In genomic region chr18:47151457-47151856, GRCh38 we compare ENCODE assay signal across 10 cellular contexts. TPM values are rescaled to one million over a fixed set of nuclear protein-coding genes. Genes with fewer than 3 reads are reported as not detected.
DNase-seq lines count a peak whose midpoint lies in the region; ATAC-seq and TF ChIP-seq lines count a peak whose summit lies in the region.
"Had no signal": no experiment of that assay in that cellular context is flagged by ENCODE, and none has a peak within 500 bp of the region (broad histone marks: within the 10 kb centered on the region; RNA-seq: fewer than 3 reads in every experiment).

No MANE protein-coding gene starts in this region.

- TF ChIP-seq EP300 in upper lobe of left lung (IDR thresholded peaks at IDR 0.05): no peak

- no peak for TF ChIP-seq POLR2A in upper lobe of left lung (IDR thresholded peaks at IDR 0.05)

- H3K4me3 ChIP-seq in left ventricle myocardium inferior: peak overlapping the region; percentile 81
- H3K4me3 ChIP-seq in iPS-18a (ENCODE audit: low read length): peak overlapping the region; percentile 96
- H3K4me3 ChIP-seq in upper lobe of left lung: peak overlapping the region in 2 of 4 donors; percentile 82 to 86

- peaks cover 20% of the 10 kb centered on the region for H3K36me3 ChIP-seq in left ventricle myocardium inferior
- H3K36me3 ChIP-seq in iPS-18a (ENCODE audit: control insufficient read depth, low read depth, low read length): peaks cover 22% of the 10 kb centered on the region
- peaks cover 0 to 17% (median 2%) of the 10 kb centered on the region in 4 donors for H3K36me3 ChIP-seq in upper lobe of left lung

- no peaks in the 10 kb centered on the region for H3K9me3 ChIP-seq in left ventricle myocardium inferior (replicated peaks)
- H3K9me3 ChIP-seq in iPS-18a (ENCODE audit: control insufficient read depth, low read depth, low read length): no peaks in the 10 kb centered on the region
- no peaks in the 10 kb centered on the region for H3K9me3 ChIP-seq in upper lobe of left lung
- H3K9me3 ChIP-seq: testis had no signal

- intact Hi-C loops in left ventricle myocardium inferior (cut with micrococcal nuclease): no loop called here
- intact Hi-C loops in Right ventricle myocardium superior (cut with DNase I): no loop called here

- no peak overlapping the region for H3K9ac ChIP-seq in iPS-18a (ENCODE audit: low read length)

- H3K4me1 ChIP-seq in left ventricle myocardium inferior: peaks cover 55% of the 10 kb centered on the region
- peaks cover 13% of the 10 kb centered on the region for H3K4me1 ChIP-seq in iPS-18a (ENCODE audit: control insufficient read depth, low read depth, low read length)
- H3K4me1 ChIP-seq in upper lobe of left lung: peaks cover 19 to 30% (median 21%) of the 10 kb centered on the region in 4 donors

- ATAC-seq in Right ventricle myocardium superior (ENCODE audit: poor library complexity) (no peak), upper lobe of left lung (ENCODE audit: low FRiP score in 2 of 2) (no peak), GM18517 (IDR thresholded peaks at IDR 0.05; ENCODE audit: unreplicated experiment) (no peak)

- H3K27ac ChIP-seq in left ventricle myocardium inferior (replicated peaks) (peak overlapping the region; percentile 98), VCaP (peak overlapping the region; percentile 93), iPS-18a (ENCODE audit: low read length) (no peak overlapping the region), upper lobe of left lung (peak overlapping the region; percentile 90 to 95 (median 94))

- DNase-seq in left ventricle myocardium inferior (no peak), Right ventricle myocardium superior (no peak), upper lobe of left lung (no peak), RPMI8226 (no peak)
- no peak for DNase-seq in stimulated activated CD4-positive, alpha-beta T cell treated with anti-CD3 and anti-CD28 coated beads, Interleukin-2, amount 100 ng/mL, for 48 hours
- DNase-seq: activated CD8-positive, alpha-beta memory T cell treated with anti-CD3 and anti-CD28 coated beads for 24 hours; testis had no signal

- no peak for TF ChIP-seq CTCF in left ventricle myocardium inferior (IDR thresholded peaks at IDR 0.05; ENCODE audit: borderline replicate concordance)
- TF ChIP-seq CTCF in VCaP (conservative IDR thresholded peaks at IDR 0.05): no peak
- TF ChIP-seq CTCF in upper lobe of left lung (IDR thresholded peaks at IDR 0.05): no peak

- H3K27me3 ChIP-seq in left ventricle myocardium inferior (ENCODE audit: low read depth) (no peaks in the 10 kb centered on the region), iPS-18a (ENCODE audit: control insufficient read depth, insufficient read depth, low read length) (no peaks in the 10 kb centered on the region), upper lobe of left lung (no peaks in the 10 kb centered on the region)
- H3K27me3 ChIP-seq: testis had no signal

RNA-seq across cellular contexts. Expression of gene HDHD2, which starts 1.2 kb away (rescaled TPM):
- total RNA-seq in left ventricle myocardium inferior (42.3 TPM), Right ventricle myocardium superior (30.7 TPM), upper lobe of left lung (10 to 100 TPM; 19.0 to 39.1 (median 32.1) TPM)

RNA-seq across cellular contexts. Expression of gene IER3IP1, which starts 24.7 kb away (rescaled TPM):
- total RNA-seq in left ventricle myocardium inferior (9.6 TPM), Right ventricle myocardium superior (7.8 TPM), upper lobe of left lung (10 to 100 TPM; 10.5 to 24.0 (median 15.4) TPM)
